ENCODE assay signal across 1 cellular context in the genomic region with DNA sequence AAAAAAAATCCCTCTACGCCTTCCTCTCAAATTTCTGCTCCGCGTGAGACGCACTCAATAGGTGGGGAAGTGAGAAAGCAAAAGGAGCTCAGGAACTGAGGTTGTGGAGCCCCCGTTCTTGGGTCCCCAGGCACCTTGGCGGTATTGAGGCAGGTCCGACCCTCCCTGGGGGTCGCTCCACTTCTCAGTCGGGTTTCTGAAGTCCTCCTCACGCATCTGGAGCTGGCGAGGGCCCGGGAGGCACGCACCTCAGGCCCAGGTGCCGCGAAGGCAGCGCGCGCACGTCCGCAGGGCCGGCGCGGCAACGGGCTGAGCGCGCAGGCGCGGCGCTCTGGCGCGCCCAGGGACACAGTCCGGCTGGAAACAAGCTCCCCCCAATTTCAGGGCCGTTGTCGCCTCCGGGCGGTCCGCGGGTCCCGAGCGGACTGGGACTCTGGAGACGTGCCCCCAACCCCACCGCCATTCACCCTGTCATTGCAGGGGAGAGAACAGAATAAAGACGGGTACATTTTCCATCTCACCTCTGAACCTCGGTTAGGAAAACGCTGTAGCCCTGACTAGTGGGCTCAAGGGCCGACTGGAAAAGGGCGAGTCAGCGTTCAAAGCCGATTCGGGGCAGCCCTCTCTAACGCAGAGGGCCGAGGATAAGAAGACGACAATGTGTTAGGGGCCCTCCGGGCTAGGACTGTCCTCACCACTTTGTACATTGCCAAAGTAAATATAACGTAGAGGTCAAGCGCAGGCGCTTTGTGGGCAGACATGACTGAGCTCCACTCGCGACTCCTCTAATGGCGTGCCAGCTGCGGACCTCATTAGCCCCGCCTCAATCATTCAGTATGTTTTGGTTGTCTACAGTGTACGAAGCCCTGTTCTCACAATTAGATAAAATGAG.
TF ChIP-seq lines count a peak whose summit lies in the region.

A gene with protein sequence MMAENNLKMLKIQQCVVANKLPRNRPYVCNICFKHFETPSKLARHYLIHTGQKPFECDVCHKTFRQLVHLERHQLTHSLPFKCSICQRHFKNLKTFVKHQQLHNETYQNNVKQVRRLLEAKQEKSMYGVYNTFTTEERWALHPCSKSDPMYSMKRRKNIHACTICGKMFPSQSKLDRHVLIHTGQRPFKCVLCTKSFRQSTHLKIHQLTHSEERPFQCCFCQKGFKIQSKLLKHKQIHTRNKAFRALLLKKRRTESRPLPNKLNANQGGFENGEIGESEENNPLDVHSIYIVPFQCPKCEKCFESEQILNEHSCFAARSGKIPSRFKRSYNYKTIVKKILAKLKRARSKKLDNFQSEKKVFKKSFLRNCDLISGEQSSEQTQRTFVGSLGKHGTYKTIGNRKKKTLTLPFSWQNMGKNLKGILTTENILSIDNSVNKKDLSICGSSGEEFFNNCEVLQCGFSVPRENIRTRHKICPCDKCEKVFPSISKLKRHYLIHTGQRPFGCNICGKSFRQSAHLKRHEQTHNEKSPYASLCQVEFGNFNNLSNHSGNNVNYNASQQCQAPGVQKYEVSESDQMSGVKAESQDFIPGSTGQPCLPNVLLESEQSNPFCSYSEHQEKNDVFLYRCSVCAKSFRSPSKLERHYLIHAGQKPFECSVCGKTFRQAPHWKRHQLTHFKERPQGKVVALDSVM (minus strand): TSS at position 306 of the 892 bp plus-strand sequence. CDS start 4,853 bp downstream, outside the sequence.

TF ChIP-seq in HepG2, 621 proteins besides CTCF, POLR2A, EP300 and RAD21 (continued from another document and continues in another):
- TF ChIP-seq, protein P1, sequence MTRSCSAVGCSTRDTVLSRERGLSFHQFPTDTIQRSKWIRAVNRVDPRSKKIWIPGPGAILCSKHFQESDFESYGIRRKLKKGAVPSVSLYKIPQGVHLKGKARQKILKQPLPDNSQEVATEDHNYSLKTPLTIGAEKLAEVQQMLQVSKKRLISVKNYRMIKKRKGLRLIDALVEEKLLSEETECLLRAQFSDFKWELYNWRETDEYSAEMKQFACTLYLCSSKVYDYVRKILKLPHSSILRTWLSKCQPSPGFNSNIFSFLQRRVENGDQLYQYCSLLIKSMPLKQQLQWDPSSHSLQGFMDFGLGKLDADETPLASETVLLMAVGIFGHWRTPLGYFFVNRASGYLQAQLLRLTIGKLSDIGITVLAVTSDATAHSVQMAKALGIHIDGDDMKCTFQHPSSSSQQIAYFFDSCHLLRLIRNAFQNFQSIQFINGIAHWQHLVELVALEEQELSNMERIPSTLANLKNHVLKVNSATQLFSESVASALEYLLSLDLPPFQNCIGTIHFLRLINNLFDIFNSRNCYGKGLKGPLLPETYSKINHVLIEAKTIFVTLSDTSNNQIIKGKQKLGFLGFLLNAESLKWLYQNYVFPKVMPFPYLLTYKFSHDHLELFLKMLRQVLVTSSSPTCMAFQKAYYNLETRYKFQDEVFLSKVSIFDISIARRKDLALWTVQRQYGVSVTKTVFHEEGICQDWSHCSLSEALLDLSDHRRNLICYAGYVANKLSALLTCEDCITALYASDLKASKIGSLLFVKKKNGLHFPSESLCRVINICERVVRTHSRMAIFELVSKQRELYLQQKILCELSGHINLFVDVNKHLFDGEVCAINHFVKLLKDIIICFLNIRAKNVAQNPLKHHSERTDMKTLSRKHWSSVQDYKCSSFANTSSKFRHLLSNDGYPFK (CRISPR knock-in tag; IDR thresholded peaks at IDR 0.05; ENCODE audit: borderline replicate concordance), result peak; percentile 82; the same call in 1 of the 2 replicates
- TF ChIP-seq ZNF260 (CRISPR knock-in tag; IDR thresholded peaks at IDR 0.05; ENCODE audit: borderline replicate concordance, low read depth) (no peak), ZNF790 (CRISPR knock-in tag; IDR thresholded peaks at IDR 0.05; ENCODE audit: borderline replicate concordance) (0 out of 2 replicates have a peak, but pooled peaks have one; percentile 52), CREB1 (IDR thresholded peaks at IDR 0.05) (no peak), CREB1 (CRISPR knock-in tag; IDR thresholded peaks at IDR 0.05) (no peak), ZNF607 (CRISPR knock-in tag; IDR thresholded peaks at IDR 0.05; ENCODE audit: borderline replicate concordance) (peak; percentile 97), ZNF816 (CRISPR knock-in tag; IDR thresholded peaks at IDR 0.05; ENCODE audit: borderline replicate concordance) (peak; percentile 94), ZNF720 (CRISPR knock-in tag; IDR thresholded peaks at IDR 0.05) (no peak), ISX (CRISPR knock-in tag; conservative IDR thresholded peaks at IDR 0.05) (0 out of 2 replicates have a peak, but pooled peaks have one; percentile 51), SMYD3 (CRISPR knock-in tag; IDR thresholded peaks at IDR 0.05) (no peak), SIX4 (CRISPR knock-in tag; IDR thresholded peaks at IDR 0.05) (no peak), AHR (CRISPR knock-in tag; IDR thresholded peaks at IDR 0.05) (peak; percentile 37; the same call in 1 of the 2 replicates), NFIC (IDR thresholded peaks at IDR 0.05; ENCODE audit: low read length) (0 out of 2 replicates have a peak, but pooled peaks have one; percentile 62), ATRX (CRISPR knock-in tag; IDR thresholded peaks at IDR 0.05; ENCODE audit: borderline replicate concordance) (no peak), AGO2 (optimal IDR thresholded peaks at IDR 0.05; ENCODE audit: low read depth, low read length) (peak; percentile 86), AKAP8 (CRISPR knock-in tag; IDR thresholded peaks at IDR 0.05) (peak; percentile 15; the same call in 1 of the 2 replicates), THYN1 (CRISPR knock-in tag; IDR thresholded peaks at IDR 0.05; ENCODE audit: borderline replicate concordance, low read depth) (no peak), MED8 (CRISPR knock-in tag; IDR thresholded peaks at IDR 0.05; ENCODE audit: insufficient replicate concordance) (peak; percentile 42), MBD4 (IDR thresholded peaks at IDR 0.05; ENCODE audit: borderline replicate concordance, low read length) (no peak), ASH2L (IDR thresholded peaks at IDR 0.05; ENCODE audit: insufficient read length, low read depth, low read length) (peak; percentile 98), HHEX (CRISPR knock-in tag; IDR thresholded peaks at IDR 0.05) (no peak), ZFP1 (CRISPR knock-in tag; IDR thresholded peaks at IDR 0.05) (no peak), REL (CRISPR knock-in tag; conservative IDR thresholded peaks at IDR 0.05) (0 out of 2 replicates have a peak, but pooled peaks have one; percentile 36), ZNF441 (CRISPR knock-in tag; IDR thresholded peaks at IDR 0.05; ENCODE audit: borderline replicate concordance) (0 out of 2 replicates have a peak, but pooled peaks have one; percentile 18)
- TF ChIP-seq, protein P2, sequence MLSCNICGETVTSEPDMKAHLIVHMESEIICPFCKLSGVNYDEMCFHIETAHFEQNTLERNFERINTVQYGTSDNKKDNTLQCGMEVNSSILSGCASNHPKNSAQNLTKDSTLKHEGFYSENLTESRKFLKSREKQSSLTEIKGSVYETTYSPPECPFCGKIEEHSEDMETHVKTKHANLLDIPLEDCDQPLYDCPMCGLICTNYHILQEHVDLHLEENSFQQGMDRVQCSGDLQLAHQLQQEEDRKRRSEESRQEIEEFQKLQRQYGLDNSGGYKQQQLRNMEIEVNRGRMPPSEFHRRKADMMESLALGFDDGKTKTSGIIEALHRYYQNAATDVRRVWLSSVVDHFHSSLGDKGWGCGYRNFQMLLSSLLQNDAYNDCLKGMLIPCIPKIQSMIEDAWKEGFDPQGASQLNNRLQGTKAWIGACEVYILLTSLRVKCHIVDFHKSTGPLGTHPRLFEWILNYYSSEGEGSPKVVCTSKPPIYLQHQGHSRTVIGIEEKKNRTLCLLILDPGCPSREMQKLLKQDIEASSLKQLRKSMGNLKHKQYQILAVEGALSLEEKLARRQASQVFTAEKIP (CRISPR knock-in tag; IDR thresholded peaks at IDR 0.05; ENCODE audit: borderline replicate concordance), result no peak
- TF ChIP-seq, protein P3, sequence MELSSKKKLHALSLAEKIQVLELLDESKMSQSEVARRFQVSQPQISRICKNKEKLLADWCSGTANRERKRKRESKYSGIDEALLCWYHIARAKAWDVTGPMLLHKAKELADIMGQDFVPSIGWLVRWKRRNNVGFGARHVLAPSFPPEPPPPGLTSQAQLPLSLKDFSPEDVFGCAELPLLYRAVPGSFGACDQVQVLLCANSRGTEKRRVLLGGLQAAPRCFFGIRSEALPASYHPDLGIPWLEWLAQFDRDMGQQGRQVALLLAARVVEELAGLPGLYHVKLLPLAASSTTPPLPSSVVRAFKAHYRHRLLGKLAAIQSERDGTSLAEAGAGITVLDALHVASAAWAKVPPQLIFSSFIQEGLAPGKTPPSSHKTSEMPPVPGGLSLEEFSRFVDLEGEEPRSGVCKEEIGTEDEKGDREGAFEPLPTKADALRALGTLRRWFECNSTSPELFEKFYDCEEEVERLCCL (CRISPR knock-in tag; IDR thresholded peaks at IDR 0.05; ENCODE audit: borderline replicate concordance), result no peak
- TF ChIP-seq, protein P4, sequence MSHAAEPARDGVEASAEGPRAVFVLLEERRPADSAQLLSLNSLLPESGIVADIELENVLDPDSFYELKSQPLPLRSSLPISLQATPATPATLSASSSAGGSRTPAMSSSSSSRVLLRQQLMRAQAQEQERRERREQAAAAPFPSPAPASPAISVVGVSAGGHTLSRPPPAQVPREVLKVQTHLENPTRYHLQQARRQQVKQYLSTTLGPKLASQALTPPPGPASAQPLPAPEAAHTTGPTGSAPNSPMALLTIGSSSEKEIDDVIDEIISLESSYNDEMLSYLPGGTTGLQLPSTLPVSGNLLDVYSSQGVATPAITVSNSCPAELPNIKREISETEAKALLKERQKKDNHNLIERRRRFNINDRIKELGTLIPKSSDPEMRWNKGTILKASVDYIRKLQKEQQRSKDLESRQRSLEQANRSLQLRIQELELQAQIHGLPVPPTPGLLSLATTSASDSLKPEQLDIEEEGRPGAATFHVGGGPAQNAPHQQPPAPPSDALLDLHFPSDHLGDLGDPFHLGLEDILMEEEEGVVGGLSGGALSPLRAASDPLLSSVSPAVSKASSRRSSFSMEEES (CRISPR knock-in tag; IDR thresholded peaks at IDR 0.05), result peak; percentile 18; the same call in 1 of the 2 replicates
- TF ChIP-seq, protein P5, sequence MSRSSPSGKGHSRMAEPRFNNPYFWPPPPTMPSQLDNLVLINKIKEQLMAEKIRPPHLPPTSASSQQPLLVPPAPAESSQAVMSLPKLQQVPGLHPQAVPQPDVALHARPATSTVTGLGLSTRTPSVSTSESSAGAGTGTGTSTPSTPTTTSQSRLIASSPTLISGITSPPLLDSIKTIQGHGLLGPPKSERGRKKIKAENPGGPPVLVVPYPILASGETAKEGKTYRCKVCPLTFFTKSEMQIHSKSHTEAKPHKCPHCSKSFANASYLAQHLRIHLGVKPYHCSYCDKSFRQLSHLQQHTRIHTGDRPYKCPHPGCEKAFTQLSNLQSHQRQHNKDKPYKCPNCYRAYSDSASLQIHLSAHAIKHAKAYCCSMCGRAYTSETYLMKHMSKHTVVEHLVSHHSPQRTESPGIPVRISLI (CRISPR knock-in tag; IDR thresholded peaks at IDR 0.05; ENCODE audit: borderline replicate concordance), result no peak
- TF ChIP-seq, protein P6, sequence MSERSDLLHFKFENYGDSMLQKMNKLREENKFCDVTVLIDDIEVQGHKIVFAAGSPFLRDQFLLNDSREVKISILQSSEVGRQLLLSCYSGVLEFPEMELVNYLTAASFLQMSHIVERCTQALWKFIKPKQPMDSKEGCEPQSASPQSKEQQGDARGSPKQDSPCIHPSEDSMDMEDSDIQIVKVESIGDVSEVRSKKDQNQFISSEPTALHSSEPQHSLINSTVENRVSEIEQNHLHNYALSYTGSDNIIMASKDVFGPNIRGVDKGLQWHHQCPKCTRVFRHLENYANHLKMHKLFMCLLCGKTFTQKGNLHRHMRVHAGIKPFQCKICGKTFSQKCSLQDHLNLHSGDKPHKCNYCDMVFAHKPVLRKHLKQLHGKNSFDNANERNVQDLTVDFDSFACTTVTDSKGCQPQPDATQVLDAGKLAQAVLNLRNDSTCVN (CRISPR knock-in tag; IDR thresholded peaks at IDR 0.05; ENCODE audit: borderline replicate concordance), result peak; percentile 66; the same call in 1 of the 2 replicates
- TF ChIP-seq, protein P7, sequence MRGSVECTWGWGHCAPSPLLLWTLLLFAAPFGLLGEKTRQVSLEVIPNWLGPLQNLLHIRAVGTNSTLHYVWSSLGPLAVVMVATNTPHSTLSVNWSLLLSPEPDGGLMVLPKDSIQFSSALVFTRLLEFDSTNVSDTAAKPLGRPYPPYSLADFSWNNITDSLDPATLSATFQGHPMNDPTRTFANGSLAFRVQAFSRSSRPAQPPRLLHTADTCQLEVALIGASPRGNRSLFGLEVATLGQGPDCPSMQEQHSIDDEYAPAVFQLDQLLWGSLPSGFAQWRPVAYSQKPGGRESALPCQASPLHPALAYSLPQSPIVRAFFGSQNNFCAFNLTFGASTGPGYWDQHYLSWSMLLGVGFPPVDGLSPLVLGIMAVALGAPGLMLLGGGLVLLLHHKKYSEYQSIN (CRISPR knock-in tag; IDR thresholded peaks at IDR 0.05; ENCODE audit: borderline replicate concordance), result no peak
- TF ChIP-seq, protein P8, sequence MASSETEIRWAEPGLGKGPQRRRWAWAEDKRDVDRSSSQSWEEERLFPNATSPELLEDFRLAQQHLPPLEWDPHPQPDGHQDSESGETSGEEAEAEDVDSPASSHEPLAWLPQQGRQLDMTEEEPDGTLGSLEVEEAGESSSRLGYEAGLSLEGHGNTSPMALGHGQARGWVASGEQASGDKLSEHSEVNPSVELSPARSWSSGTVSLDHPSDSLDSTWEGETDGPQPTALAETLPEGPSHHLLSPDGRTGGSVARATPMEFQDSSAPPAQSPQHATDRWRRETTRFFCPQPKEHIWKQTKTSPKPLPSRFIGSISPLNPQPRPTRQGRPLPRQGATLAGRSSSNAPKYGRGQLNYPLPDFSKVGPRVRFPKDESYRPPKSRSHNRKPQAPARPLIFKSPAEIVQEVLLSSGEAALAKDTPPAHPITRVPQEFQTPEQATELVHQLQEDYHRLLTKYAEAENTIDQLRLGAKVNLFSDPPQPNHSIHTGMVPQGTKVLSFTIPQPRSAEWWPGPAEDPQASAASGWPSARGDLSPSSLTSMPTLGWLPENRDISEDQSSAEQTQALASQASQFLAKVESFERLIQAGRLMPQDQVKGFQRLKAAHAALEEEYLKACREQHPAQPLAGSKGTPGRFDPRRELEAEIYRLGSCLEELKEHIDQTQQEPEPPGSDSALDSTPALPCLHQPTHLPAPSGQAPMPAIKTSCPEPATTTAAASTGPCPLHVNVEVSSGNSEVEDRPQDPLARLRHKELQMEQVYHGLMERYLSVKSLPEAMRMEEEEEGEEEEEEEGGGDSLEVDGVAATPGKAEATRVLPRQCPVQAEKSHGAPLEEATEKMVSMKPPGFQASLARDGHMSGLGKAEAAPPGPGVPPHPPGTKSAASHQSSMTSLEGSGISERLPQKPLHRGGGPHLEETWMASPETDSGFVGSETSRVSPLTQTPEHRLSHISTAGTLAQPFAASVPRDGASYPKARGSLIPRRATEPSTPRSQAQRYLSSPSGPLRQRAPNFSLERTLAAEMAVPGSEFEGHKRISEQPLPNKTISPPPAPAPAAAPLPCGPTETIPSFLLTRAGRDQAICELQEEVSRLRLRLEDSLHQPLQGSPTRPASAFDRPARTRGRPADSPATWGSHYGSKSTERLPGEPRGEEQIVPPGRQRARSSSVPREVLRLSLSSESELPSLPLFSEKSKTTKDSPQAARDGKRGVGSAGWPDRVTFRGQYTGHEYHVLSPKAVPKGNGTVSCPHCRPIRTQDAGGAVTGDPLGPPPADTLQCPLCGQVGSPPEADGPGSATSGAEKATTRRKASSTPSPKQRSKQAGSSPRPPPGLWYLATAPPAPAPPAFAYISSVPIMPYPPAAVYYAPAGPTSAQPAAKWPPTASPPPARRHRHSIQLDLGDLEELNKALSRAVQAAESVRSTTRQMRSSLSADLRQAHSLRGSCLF (CRISPR knock-in tag; IDR thresholded peaks at IDR 0.05; ENCODE audit: borderline replicate concordance), result no peak
